ENCODE assay signal across 20 cellular contexts in the genomic region with DNA sequence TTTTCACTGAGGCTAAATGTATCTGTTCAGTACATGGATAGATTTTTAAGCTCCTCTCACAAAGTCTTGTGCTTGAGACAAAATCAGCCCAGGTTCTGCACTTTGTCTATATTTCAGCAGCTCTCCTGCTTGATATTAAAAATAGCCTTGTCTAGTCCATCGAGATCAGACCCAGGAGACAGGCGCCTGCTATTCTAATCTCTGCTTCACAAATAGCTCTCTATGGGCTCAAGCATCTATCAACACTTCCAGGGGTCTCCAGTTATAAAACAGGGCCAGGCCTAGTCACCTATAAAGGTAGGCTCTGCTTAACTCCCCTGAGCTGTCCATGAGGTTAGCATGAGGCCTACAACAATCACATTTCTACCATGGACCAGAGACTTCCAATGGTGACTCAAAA.
DNase-seq lines count a peak whose midpoint lies in the region; ATAC-seq and TF ChIP-seq lines count a peak whose summit lies in the region.
"Had no signal": no experiment of that assay in that cellular context is flagged by ENCODE, and none has a peak within 500 bp of the region (broad histone marks: within the 10 kb centered on the region; RNA-seq: fewer than 3 reads in every experiment).

No MANE protein-coding gene starts in this region.

- WGBS in transverse colon (ENCODE audit: low coverage in 1 of 2), 2 donors = 95 to 100% methylated on average over 2 of the region's 2 CpGs
- 74 to 98% (median 93%) methylated on average over 2 of the region's 2 CpGs for WGBS in stomach, 5 donors

- intact Hi-C loops in Right ventricle myocardium inferior (cut with DNase I) (no loop called here), cardiac septum (cut with DNase I) (loop anchor here (5.0 kb wide), 1 partner anchor 57 kb away; no protein-coding TSS in a partner anchor), transverse colon (cut with DNase I; ENCODE audit: low total_unique reads) (no loop called here), stomach (cut with DNase I; ENCODE audit: low total_unique reads) (no loop called here)

- H3K4me3 ChIP-seq in cardiac muscle cell (no peak overlapping the region), transverse colon (no peak overlapping the region), stomach (no peak overlapping the region)
- H3K4me3 ChIP-seq: coronary artery, skin epidermis had no signal

- TF ChIP-seq CTCF in cardiac muscle cell (IDR thresholded peaks at IDR 0.05; ENCODE audit: low read depth, low read length) (no peak), nephron progenitor cell (IDR thresholded peaks at IDR 0.05) (no peak), transverse colon (IDR thresholded peaks at IDR 0.05) (no peak), glutamatergic neuron (IDR thresholded peaks at IDR 0.05; ENCODE audit: partially characterized antibody, unreplicated experiment) (no peak), stomach (IDR thresholded peaks at IDR 0.05) (no peak)

- H3K9me3 Mint-ChIP-seq in nephron progenitor cell = no peaks in the 10 kb centered on the region
- H3K9me3 Mint-ChIP-seq in glutamatergic neuron (ENCODE audit: unreplicated experiment) = no peaks in the 10 kb centered on the region
- H3K9me3 Mint-ChIP-seq: T-helper 1 cell treated with Interleukin-12 subunit alpha and Interleukin-12 subunit beta and Interleukin-4 antibody, amounts not matched to agents 30 μg/mL and 1 μg/mL, for 36 hours had no signal

- peaks cover 60% of the 10 kb centered on the region for H3K4me1 ChIP-seq in cardiac muscle cell (ENCODE audit: low read depth)
- peaks cover 0 to 40% (median 6%) of the 10 kb centered on the region in 4 donors for H3K4me1 ChIP-seq in transverse colon
- peaks cover 1 to 48% (median 11%) of the 10 kb centered on the region in 4 donors for H3K4me1 ChIP-seq in stomach

- H3K9me3 ChIP-seq in cardiac muscle cell (ENCODE audit: low read depth) (no peaks in the 10 kb centered on the region), transverse colon (no peaks in the 10 kb centered on the region), stomach (no peaks in the 10 kb centered on the region)

- no peak for TF ChIP-seq EP300 in transverse colon (IDR thresholded peaks at IDR 0.05; ENCODE audit: low read depth)
- no peak for TF ChIP-seq EP300 in stomach (IDR thresholded peaks at IDR 0.05)

- in situ Hi-C loops in transverse colon (cut with MboI; ENCODE audit: low pct_ligation_motif_present in 1 of 4, low pct_unique_long_range_greater_than_20kb in 1 of 4, low sequenced_read_pairs in 3 of 4) = no loop called here

- TF ChIP-seq POLR2A in transverse colon (IDR thresholded peaks at IDR 0.05) = no peak
- TF ChIP-seq POLR2A in stomach (IDR thresholded peaks at IDR 0.05) = no peak

- ATAC-seq in Right ventricle myocardium inferior = peak; percentile 86
- ATAC-seq: activated CD8-positive, alpha-beta memory T cell treated with anti-CD3 and anti-CD28 coated beads, Interleukin-2, amount 10 ng/mL, durations not matched to agents 7 days and 5 days had no signal

- H3K4me1 Mint-ChIP-seq in nephron progenitor cell (peaks cover 74% of the 10 kb centered on the region), glutamatergic neuron (ENCODE audit: low read depth, unreplicated experiment) (peaks cover 7% of the 10 kb centered on the region)

- no peak for DNase-seq in Right ventricle myocardium inferior (ENCODE audit: missing footprints)
- DNase-seq in cardiac septum (ENCODE audit: low spot score) = no peak
- DNase-seq in cardiac muscle cell (ENCODE audit: low read depth in 1 of 2, low spot score in 1 of 2) = peak in 1 of 2 donors; percentile 93
- DNase-seq in nephron progenitor cell = no peak
- no peak for DNase-seq in transverse colon
- no peak for DNase-seq in glutamatergic neuron
- DNase-seq in putamen (ENCODE audit: low spot score) = no peak
- DNase-seq in stomach = no peak
- DNase-seq: activated CD4-positive, CD25-positive, alpha-beta regulatory T cell; activated CD8-positive, alpha-beta memory T cell treated with anti-CD3 and anti-CD28 coated beads, Interleukin-2, amount 10 ng/mL, durations not matched to agents 7 days and 5 days; aorta; DMS53; erythroblast; mammary epithelial cell; NCI-H2029 treated with DMSO at 0.1 percent for 48 hours; occipital lobe; SIG-M5 had no signal

- H3K27me3 Mint-ChIP-seq in nephron progenitor cell (ENCODE audit: low read depth, poor library complexity) (peaks cover 4% of the 10 kb centered on the region), glutamatergic neuron (ENCODE audit: unreplicated experiment) (peaks cover 5% of the 10 kb centered on the region)

- H3K36me3 Mint-ChIP-seq in nephron progenitor cell (ENCODE audit: low read depth) (no peaks in the 10 kb centered on the region), glutamatergic neuron (ENCODE audit: unreplicated experiment) (no peaks in the 10 kb centered on the region)

- H3K27ac ChIP-seq in cardiac muscle cell = peak overlapping the region; percentile 53
- H3K27ac ChIP-seq in transverse colon = peak overlapping the region in 3 of 4 donors; percentile 19 to 47 (median 47)
- peak overlapping the region in 1 of 5 donors; percentile 1 for H3K27ac ChIP-seq in stomach
- H3K27ac ChIP-seq: coronary artery had no signal

- H3K4me3 Mint-ChIP-seq in nephron progenitor cell = no peak overlapping the region
- no peak overlapping the region for H3K4me3 Mint-ChIP-seq in glutamatergic neuron (ENCODE audit: unreplicated experiment)
- H3K4me3 Mint-ChIP-seq: activated CD8-positive, alpha-beta memory T cell treated with anti-CD3 and anti-CD28 coated beads, Interleukin-2, amount 10 ng/mL, durations not matched to agents 7 days and 5 days; T-helper 1 cell treated with Interleukin-12 subunit alpha and Interleukin-12 subunit beta and Interleukin-4 antibody, amounts not matched to agents 30 μg/mL and 1 μg/mL, for 36 hours had no signal

- H3K36me3 ChIP-seq in cardiac muscle cell (no peaks in the 10 kb centered on the region), transverse colon (no peaks in the 10 kb centered on the region), stomach (no peaks in the 10 kb centered on the region)

- H3K27ac Mint-ChIP-seq in nephron progenitor cell (peak overlapping the region; percentile 91), glutamatergic neuron (ENCODE audit: unreplicated experiment) (no peak overlapping the region)
- H3K27ac Mint-ChIP-seq: activated CD8-positive, alpha-beta memory T cell treated with anti-CD3 and anti-CD28 coated beads, Interleukin-2, amount 10 ng/mL, durations not matched to agents 7 days and 5 days; T-helper 1 cell treated with Interleukin-12 subunit alpha and Interleukin-12 subunit beta and Interleukin-4 antibody, amounts not matched to agents 30 μg/mL and 1 μg/mL, for 36 hours had no signal

- H3K27me3 ChIP-seq in cardiac muscle cell = no peaks in the 10 kb centered on the region
- H3K27me3 ChIP-seq in transverse colon = no peaks in the 10 kb centered on the region
- H3K27me3 ChIP-seq in stomach = no peaks in the 10 kb centered on the region
